ENCODE assay signal across 6 cellular contexts in genomic region chr17:45146616-45147101, GRCh38. TPM values are rescaled to one million over a fixed set of nuclear protein-coding genes. Genes with fewer than 3 reads are reported as not detected.
A peak's percentile ranks its signal among the peaks of the same experiment; 100 is the strongest.
DNase-seq lines count a peak whose midpoint lies in the region; ATAC-seq and TF ChIP-seq lines count a peak whose summit lies in the region.

No MANE protein-coding gene starts in this region.

- intact Hi-C loops in lower lobe of right lung (cut with DNase I) = no loop called here

- peak overlapping the region; percentile 100 for H3K27ac Mint-ChIP-seq in activated CD8-positive, alpha-beta T cell treated with anti-CD3 and anti-CD28 coated beads, Interleukin-2, amount 10 ng/mL, durations not matched to agents 7 days and 5 days

- peak overlapping the region; percentile 95 for H3K4me3 Mint-ChIP-seq in activated CD8-positive, alpha-beta T cell treated with anti-CD3 and anti-CD28 coated beads, Interleukin-2, amount 10 ng/mL, durations not matched to agents 7 days and 5 days

- no peaks in the 10 kb centered on the region for H3K27me3 Mint-ChIP-seq in activated CD8-positive, alpha-beta T cell treated with anti-CD3 and anti-CD28 coated beads, Interleukin-2, amount 10 ng/mL, durations not matched to agents 7 days and 5 days (ENCODE audit: low read depth)

- H3K4me1 Mint-ChIP-seq in activated CD8-positive, alpha-beta T cell treated with anti-CD3 and anti-CD28 coated beads, Interleukin-2, amount 10 ng/mL, durations not matched to agents 7 days and 5 days (ENCODE audit: low read depth) = peaks cover 38% of the 10 kb centered on the region

- no peaks in the 10 kb centered on the region for H3K9me3 ChIP-seq in lower lobe of right lung

- DNase-seq in GM12864 (ENCODE audit: low read depth) (no peak), lower lobe of right lung (no peak), NCI-H446 (lab: John Stamatoyannopoulos, UW) (no peak), NCI-H1092 (lab: John Stamatoyannopoulos, UW) (no peak)
- DNase-seq in activated CD8-positive, alpha-beta T cell treated with anti-CD3 and anti-CD28 coated beads, Interleukin-2, amount 10 ng/mL, durations not matched to agents 7 days and 5 days = no peak

- POLR2A ChIA-PET in activated CD8-positive, alpha-beta T cell treated with anti-CD3 and anti-CD28 coated beads, Interleukin-2, amount 10 ng/mL, durations not matched to agents 7 days and 5 days (lab: Charles Lee) = interaction anchor here (4.6 to 9.4 kb wide), 2 partner anchors 14 to 76 kb away, joined by 97 to 280 read pairs; partner anchors contain the start of genes FMNL1 and HEXIM2

- H3K4me3 ChIP-seq in GM12864 (ENCODE audit: low read depth, low read length) (peak overlapping the region; percentile 71), lower lobe of right lung (peak overlapping the region; percentile 71)

- H3K9me3 Mint-ChIP-seq in activated CD8-positive, alpha-beta T cell treated with anti-CD3 and anti-CD28 coated beads, Interleukin-2, amount 10 ng/mL, durations not matched to agents 7 days and 5 days (ENCODE audit: insufficient read depth) = no peaks in the 10 kb centered on the region

- H3K36me3 ChIP-seq in lower lobe of right lung = no peaks in the 10 kb centered on the region

- TF ChIP-seq CTCF in GM12864 (IDR thresholded peaks at IDR 0.05; ENCODE audit: low read depth, low read length, missing control alignments) = no peak
- no peak for TF ChIP-seq CTCF in lower lobe of right lung (IDR thresholded peaks at IDR 0.05)

- peak overlapping the region; percentile 98 for H3K27ac ChIP-seq in lower lobe of right lung

- no peaks in the 10 kb centered on the region for H3K27me3 ChIP-seq in lower lobe of right lung (ENCODE audit: low read depth)

- H3K4me1 ChIP-seq in lower lobe of right lung = peaks cover 42% of the 10 kb centered on the region

- CTCF ChIA-PET in activated CD8-positive, alpha-beta T cell treated with anti-CD3 and anti-CD28 coated beads, Interleukin-2, amount 10 ng/mL, durations not matched to agents 7 days and 5 days (lab: Charles Lee) = interaction anchor here (3.7 to 10.9 kb wide), 2 partner anchors 11 kb away, joined by 52 to 344 read pairs; partner anchors contain the start of gene ACBD4

- H3K36me3 Mint-ChIP-seq in activated CD8-positive, alpha-beta T cell treated with anti-CD3 and anti-CD28 coated beads, Interleukin-2, amount 10 ng/mL, durations not matched to agents 7 days and 5 days (ENCODE audit: low read depth) = peaks cover 28% of the 10 kb centered on the region

- no peak for ATAC-seq in activated CD8-positive, alpha-beta T cell treated with anti-CD3 and anti-CD28 coated beads, Interleukin-2, amount 10 ng/mL, durations not matched to agents 7 days and 5 days
- ATAC-seq in lower lobe of right lung (peak in 1 of 2 donors; percentile 19), GM21423 (IDR thresholded peaks at IDR 0.05; ENCODE audit: unreplicated experiment) (no peak)

RNA-seq across cellular contexts. Expression of gene HEXIM1, which starts 1.6 kb away (rescaled TPM):
- total RNA-seq in activated CD8-positive, alpha-beta T cell treated with anti-CD3 and anti-CD28 coated beads, Interleukin-2, amount 10 ng/mL, durations not matched to agents 7 days and 5 days = 10 to 100 TPM; 29.2 to 29.4 TPM
- 33.9 TPM for total RNA-seq in lower lobe of right lung

RNA-seq across cellular contexts. Expression of gene ACBD4, which starts 11.2 kb away (rescaled TPM):
- 10 to 100 TPM in 1 of 2 experiments, 1 to 10 TPM in 1; 10.0 to 12.5 TPM for total RNA-seq in activated CD8-positive, alpha-beta T cell treated with anti-CD3 and anti-CD28 coated beads, Interleukin-2, amount 10 ng/mL, durations not matched to agents 7 days and 5 days
- total RNA-seq in lower lobe of right lung = 16.6 TPM

RNA-seq across cellular contexts. Expression of gene PLCD3, which starts 14.3 kb away (rescaled TPM):
- 1 to 10 TPM; 4.3 to 4.6 TPM for total RNA-seq in activated CD8-positive, alpha-beta T cell treated with anti-CD3 and anti-CD28 coated beads, Interleukin-2, amount 10 ng/mL, durations not matched to agents 7 days and 5 days
- 38.3 TPM for total RNA-seq in lower lobe of right lung

RNA-seq across cellular contexts. Expression of gene HEXIM2, which starts 15.0 kb away (rescaled TPM):
- 1 to 10 TPM; 7.8 to 8.8 TPM for total RNA-seq in activated CD8-positive, alpha-beta T cell treated with anti-CD3 and anti-CD28 coated beads, Interleukin-2, amount 10 ng/mL, durations not matched to agents 7 days and 5 days
- 6.4 TPM for total RNA-seq in lower lobe of right lung
